ENCODE assay signal across 1 cellular context in the genomic region with DNA sequence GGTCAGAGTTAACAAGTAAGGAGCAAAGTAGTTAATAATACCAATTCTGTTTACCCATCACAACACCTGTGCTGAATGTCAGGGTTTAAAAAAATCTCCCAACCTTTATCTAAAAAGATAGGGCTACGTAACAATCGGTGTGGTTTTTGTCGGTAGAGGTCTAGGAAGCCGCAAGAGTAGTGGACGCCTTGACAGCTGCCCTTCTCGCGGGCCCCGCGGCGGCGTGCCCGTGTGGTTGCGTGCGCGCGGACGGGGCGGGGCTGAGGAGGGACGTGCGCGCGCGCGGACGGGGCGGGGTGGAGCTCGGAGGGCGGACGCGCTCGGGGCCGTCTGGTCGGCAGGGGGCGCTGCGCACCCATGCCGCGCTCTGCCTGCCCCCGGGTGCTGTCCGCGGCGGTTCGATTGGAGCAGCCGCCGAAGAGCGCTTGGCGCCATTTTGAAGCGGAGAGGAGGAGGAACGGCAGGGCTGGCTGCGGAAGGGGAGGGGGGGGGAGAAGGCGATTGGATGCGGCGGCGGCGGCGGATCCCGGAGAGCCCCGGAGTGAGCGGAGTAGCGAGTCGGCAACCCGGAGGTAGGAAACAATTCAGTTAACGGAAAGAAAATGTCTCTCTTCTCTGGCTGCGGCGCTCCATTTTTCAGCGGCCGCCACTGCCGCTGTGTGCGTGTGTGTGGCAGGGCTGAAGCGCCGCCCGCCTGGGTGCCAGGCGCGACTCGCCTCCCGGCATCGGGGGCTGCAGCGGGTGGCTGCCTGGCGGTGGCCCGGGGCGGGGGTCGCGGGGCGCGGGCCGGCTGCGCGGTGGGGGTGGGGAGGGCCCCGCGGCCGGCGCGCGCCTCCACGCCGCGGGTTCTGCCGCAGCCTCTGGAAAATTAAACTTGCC.
TF ChIP-seq lines count a peak whose summit lies in the region.

A gene with protein sequence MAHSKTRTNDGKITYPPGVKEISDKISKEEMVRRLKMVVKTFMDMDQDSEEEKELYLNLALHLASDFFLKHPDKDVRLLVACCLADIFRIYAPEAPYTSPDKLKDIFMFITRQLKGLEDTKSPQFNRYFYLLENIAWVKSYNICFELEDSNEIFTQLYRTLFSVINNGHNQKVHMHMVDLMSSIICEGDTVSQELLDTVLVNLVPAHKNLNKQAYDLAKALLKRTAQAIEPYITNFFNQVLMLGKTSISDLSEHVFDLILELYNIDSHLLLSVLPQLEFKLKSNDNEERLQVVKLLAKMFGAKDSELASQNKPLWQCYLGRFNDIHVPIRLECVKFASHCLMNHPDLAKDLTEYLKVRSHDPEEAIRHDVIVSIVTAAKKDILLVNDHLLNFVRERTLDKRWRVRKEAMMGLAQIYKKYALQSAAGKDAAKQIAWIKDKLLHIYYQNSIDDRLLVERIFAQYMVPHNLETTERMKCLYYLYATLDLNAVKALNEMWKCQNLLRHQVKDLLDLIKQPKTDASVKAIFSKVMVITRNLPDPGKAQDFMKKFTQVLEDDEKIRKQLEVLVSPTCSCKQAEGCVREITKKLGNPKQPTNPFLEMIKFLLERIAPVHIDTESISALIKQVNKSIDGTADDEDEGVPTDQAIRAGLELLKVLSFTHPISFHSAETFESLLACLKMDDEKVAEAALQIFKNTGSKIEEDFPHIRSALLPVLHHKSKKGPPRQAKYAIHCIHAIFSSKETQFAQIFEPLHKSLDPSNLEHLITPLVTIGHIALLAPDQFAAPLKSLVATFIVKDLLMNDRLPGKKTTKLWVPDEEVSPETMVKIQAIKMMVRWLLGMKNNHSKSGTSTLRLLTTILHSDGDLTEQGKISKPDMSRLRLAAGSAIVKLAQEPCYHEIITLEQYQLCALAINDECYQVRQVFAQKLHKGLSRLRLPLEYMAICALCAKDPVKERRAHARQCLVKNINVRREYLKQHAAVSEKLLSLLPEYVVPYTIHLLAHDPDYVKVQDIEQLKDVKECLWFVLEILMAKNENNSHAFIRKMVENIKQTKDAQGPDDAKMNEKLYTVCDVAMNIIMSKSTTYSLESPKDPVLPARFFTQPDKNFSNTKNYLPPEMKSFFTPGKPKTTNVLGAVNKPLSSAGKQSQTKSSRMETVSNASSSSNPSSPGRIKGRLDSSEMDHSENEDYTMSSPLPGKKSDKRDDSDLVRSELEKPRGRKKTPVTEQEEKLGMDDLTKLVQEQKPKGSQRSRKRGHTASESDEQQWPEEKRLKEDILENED (N-terminal part only) (plus strand): TSS at position 431 of the 879 bp plus-strand sequence. CDS start 62,321 bp downstream, outside the sequence.

TF ChIP-seq in HepG2, 621 proteins besides CTCF, POLR2A, EP300 and RAD21 (continued from another document and continues in another):
- TF ChIP-seq, protein P1, sequence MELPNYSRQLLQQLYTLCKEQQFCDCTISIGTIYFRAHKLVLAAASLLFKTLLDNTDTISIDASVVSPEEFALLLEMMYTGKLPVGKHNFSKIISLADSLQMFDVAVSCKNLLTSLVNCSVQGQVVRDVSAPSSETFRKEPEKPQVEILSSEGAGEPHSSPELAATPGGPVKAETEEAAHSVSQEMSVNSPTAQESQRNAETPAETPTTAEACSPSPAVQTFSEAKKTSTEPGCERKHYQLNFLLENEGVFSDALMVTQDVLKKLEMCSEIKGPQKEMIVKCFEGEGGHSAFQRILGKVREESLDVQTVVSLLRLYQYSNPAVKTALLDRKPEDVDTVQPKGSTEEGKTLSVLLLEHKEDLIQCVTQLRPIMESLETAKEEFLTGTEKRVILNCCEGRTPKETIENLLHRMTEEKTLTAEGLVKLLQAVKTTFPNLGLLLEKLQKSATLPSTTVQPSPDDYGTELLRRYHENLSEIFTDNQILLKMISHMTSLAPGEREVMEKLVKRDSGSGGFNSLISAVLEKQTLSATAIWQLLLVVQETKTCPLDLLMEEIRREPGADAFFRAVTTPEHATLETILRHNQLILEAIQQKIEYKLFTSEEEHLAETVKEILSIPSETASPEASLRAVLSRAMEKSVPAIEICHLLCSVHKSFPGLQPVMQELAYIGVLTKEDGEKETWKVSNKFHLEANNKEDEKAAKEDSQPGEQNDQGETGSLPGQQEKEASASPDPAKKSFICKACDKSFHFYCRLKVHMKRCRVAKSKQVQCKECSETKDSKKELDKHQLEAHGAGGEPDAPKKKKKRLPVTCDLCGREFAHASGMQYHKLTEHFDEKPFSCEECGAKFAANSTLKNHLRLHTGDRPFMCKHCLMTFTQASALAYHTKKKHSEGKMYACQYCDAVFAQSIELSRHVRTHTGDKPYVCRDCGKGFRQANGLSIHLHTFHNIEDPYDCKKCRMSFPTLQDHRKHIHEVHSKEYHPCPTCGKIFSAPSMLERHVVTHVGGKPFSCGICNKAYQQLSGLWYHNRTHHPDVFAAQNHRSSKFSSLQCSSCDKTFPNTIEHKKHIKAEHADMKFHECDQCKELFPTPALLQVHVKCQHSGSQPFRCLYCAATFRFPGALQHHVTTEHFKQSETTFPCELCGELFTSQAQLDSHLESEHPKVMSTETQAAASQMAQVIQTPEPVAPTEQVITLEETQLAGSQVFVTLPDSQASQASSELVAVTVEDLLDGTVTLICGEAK (IDR thresholded peaks at IDR 0.05), result no peak
- TF ChIP-seq, protein P1 (CRISPR knock-in tag; IDR thresholded peaks at IDR 0.05), result peak; percentile 23; the same call in 1 of the 2 replicates
- TF ChIP-seq SMC3 (IDR thresholded peaks at IDR 0.05; ENCODE audit: low read length) (peak; percentile 26; the same call in 1 of the 2 replicates), ZSCAN30 (CRISPR knock-in tag; IDR thresholded peaks at IDR 0.05) (no peak), ZNF292 (CRISPR knock-in tag; IDR thresholded peaks at IDR 0.05; ENCODE audit: borderline replicate concordance, low read depth) (peak; percentile 56; the same call in 1 of the 2 replicates), MXI1 (IDR thresholded peaks at IDR 0.05; ENCODE audit: borderline replicate concordance, low read depth, low read length) (peak; percentile 74; the same call in 1 of the 3 replicates), HNRNPK (IDR thresholded peaks at IDR 0.05; ENCODE audit: low read depth, low read length, poor library complexity, severe bottlenecking) (peak; percentile 60), ETV6 (CRISPR knock-in tag; conservative IDR thresholded peaks at IDR 0.05) (no peak), ZNF296 (CRISPR knock-in tag; conservative IDR thresholded peaks at IDR 0.05) (no peak), ZNF230 (CRISPR knock-in tag; IDR thresholded peaks at IDR 0.05) (no peak)
- TF ChIP-seq, protein P2, sequence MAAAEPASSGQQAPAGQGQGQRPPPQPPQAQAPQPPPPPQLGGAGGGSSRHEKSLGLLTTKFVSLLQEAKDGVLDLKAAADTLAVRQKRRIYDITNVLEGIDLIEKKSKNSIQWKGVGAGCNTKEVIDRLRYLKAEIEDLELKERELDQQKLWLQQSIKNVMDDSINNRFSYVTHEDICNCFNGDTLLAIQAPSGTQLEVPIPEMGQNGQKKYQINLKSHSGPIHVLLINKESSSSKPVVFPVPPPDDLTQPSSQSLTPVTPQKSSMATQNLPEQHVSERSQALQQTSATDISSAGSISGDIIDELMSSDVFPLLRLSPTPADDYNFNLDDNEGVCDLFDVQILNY (CRISPR knock-in tag; conservative IDR thresholded peaks at IDR 0.05), result peak; percentile 60; the same call in 1 of the 2 replicates
- TF ChIP-seq, protein P3, sequence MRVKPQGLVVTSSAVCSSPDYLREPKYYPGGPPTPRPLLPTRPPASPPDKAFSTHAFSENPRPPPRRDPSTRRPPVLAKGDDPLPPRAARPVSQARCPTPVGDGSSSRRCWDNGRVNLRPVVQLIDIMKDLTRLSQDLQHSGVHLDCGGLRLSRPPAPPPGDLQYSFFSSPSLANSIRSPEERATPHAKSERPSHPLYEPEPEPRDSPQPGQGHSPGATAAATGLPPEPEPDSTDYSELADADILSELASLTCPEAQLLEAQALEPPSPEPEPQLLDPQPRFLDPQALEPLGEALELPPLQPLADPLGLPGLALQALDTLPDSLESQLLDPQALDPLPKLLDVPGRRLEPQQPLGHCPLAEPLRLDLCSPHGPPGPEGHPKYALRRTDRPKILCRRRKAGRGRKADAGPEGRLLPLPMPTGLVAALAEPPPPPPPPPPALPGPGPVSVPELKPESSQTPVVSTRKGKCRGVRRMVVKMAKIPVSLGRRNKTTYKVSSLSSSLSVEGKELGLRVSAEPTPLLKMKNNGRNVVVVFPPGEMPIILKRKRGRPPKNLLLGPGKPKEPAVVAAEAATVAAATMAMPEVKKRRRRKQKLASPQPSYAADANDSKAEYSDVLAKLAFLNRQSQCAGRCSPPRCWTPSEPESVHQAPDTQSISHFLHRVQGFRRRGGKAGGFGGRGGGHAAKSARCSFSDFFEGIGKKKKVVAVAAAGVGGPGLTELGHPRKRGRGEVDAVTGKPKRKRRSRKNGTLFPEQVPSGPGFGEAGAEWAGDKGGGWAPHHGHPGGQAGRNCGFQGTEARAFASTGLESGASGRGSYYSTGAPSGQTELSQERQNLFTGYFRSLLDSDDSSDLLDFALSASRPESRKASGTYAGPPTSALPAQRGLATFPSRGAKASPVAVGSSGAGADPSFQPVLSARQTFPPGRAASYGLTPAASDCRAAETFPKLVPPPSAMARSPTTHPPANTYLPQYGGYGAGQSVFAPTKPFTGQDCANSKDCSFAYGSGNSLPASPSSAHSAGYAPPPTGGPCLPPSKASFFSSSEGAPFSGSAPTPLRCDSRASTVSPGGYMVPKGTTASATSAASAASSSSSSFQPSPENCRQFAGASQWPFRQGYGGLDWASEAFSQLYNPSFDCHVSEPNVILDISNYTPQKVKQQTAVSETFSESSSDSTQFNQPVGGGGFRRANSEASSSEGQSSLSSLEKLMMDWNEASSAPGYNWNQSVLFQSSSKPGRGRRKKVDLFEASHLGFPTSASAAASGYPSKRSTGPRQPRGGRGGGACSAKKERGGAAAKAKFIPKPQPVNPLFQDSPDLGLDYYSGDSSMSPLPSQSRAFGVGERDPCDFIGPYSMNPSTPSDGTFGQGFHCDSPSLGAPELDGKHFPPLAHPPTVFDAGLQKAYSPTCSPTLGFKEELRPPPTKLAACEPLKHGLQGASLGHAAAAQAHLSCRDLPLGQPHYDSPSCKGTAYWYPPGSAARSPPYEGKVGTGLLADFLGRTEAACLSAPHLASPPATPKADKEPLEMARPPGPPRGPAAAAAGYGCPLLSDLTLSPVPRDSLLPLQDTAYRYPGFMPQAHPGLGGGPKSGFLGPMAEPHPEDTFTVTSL (CRISPR knock-in tag; IDR thresholded peaks at IDR 0.05; ENCODE audit: borderline replicate concordance), result 0 out of 2 replicates have a peak, but pooled peaks have one; percentile 17
- TF ChIP-seq, protein P4, sequence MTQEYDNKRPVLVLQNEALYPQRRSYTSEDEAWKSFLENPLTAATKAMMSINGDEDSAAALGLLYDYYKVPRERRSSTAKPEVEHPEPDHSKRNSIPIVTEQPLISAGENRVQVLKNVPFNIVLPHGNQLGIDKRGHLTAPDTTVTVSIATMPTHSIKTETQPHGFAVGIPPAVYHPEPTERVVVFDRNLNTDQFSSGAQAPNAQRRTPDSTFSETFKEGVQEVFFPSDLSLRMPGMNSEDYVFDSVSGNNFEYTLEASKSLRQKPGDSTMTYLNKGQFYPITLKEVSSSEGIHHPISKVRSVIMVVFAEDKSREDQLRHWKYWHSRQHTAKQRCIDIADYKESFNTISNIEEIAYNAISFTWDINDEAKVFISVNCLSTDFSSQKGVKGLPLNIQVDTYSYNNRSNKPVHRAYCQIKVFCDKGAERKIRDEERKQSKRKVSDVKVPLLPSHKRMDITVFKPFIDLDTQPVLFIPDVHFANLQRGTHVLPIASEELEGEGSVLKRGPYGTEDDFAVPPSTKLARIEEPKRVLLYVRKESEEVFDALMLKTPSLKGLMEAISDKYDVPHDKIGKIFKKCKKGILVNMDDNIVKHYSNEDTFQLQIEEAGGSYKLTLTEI (CRISPR knock-in tag; conservative IDR thresholded peaks at IDR 0.05), result no peak
- TF ChIP-seq, protein P5, sequence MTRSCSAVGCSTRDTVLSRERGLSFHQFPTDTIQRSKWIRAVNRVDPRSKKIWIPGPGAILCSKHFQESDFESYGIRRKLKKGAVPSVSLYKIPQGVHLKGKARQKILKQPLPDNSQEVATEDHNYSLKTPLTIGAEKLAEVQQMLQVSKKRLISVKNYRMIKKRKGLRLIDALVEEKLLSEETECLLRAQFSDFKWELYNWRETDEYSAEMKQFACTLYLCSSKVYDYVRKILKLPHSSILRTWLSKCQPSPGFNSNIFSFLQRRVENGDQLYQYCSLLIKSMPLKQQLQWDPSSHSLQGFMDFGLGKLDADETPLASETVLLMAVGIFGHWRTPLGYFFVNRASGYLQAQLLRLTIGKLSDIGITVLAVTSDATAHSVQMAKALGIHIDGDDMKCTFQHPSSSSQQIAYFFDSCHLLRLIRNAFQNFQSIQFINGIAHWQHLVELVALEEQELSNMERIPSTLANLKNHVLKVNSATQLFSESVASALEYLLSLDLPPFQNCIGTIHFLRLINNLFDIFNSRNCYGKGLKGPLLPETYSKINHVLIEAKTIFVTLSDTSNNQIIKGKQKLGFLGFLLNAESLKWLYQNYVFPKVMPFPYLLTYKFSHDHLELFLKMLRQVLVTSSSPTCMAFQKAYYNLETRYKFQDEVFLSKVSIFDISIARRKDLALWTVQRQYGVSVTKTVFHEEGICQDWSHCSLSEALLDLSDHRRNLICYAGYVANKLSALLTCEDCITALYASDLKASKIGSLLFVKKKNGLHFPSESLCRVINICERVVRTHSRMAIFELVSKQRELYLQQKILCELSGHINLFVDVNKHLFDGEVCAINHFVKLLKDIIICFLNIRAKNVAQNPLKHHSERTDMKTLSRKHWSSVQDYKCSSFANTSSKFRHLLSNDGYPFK (CRISPR knock-in tag; IDR thresholded peaks at IDR 0.05; ENCODE audit: borderline replicate concordance), result no peak
- TF ChIP-seq, protein P6, sequence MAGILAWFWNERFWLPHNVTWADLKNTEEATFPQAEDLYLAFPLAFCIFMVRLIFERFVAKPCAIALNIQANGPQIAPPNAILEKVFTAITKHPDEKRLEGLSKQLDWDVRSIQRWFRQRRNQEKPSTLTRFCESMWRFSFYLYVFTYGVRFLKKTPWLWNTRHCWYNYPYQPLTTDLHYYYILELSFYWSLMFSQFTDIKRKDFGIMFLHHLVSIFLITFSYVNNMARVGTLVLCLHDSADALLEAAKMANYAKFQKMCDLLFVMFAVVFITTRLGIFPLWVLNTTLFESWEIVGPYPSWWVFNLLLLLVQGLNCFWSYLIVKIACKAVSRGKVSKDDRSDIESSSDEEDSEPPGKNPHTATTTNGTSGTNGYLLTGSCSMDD (CRISPR knock-in tag; IDR thresholded peaks at IDR 0.05), result no peak
